26 cellular contexts compared by ENCODE assay signal in the genomic region with DNA sequence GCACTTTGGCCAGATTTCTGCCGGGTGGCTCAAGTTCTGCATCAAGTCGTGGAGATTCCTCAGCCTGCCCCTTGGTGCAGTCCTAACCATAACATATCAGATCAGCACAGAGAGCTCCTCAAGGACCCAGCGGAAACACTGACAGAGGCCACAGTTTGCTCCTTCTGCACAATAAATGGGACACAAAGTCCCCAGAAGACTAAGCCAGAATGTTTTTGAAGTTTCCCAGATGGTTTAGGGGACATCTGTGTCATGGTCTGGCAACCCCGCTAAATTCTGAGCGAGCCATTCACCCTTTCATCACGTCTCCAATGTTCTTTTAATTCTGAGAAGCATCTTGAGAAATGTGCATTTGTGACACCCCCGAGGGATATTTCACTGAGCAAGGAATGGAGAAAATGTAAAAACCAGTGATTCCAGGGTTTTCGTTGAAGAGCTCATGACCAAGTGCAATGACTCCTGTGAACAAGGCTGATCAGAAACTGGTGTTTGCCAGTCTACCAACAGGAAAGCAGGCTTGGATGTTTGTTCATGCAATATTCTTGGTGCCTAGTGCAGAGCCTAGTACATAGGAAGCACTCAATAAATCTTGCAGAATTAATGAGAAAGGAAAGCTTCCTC.
A peak's percentile ranks its signal among the peaks of the same experiment; 100 is the strongest.
DNase-seq lines count a peak whose midpoint lies in the region; ATAC-seq, FAIRE-seq and TF ChIP-seq lines count a peak whose summit lies in the region.
"Had no signal": no experiment of that assay in that cellular context is flagged by ENCODE, and none has a peak within 500 bp of the region (broad histone marks: within the 10 kb centered on the region; RNA-seq: fewer than 3 reads in every experiment).

No MANE protein-coding gene starts in this region.

- POLR2A ChIA-PET in endothelial cell of umbilical vein (lab: Charles Lee), result no interaction called here

- H3K27me3 ChIP-seq in endothelial cell of umbilical vein (ENCODE audit: control insufficient read depth in 2 of 2, insufficient read depth in 2 of 2, low read length in 2 of 2), result no peaks in the 10 kb centered on the region
- H3K27me3 ChIP-seq: neutrophil, upper lobe of left lung had no signal

- no peak for TF ChIP-seq POLR2A in endothelial cell of umbilical vein (IDR thresholded peaks at IDR 0.05; ENCODE audit: low read depth, low read length)

- dilution Hi-C loops in endothelial cell of umbilical vein (cut with MboI; ENCODE audit: extremely low pct_ligation_motif_present, low sequenced_read_pairs), result no loop called here

- H3K9me1 ChIP-seq in endothelial cell of umbilical vein (replicated peaks; ENCODE audit: control insufficient read depth, extremely low read depth, insufficient read depth, low read length), result no peaks in the 10 kb centered on the region

- FAIRE-seq in endothelial cell of umbilical vein (lab: Jason Lieb, UNC), result peak; percentile 48
- FAIRE-seq: GM12878, keratinocyte, small intestine had no signal

- DNase-seq in endothelial cell of umbilical vein (ENCODE audit: low read depth, low spot score), result no peak
- no peak for DNase-seq in left ventricle myocardium superior
- DNase-seq in retina, result peak; percentile 24
- DNase-seq in NCI-H748 treated with DMSO at 0.1 percent for 48 hours (lab: John Stamatoyannopoulos, UW), result no peak
- DNase-seq in GDM1 (lab: John Stamatoyannopoulos, UW), result no peak
- DNase-seq in NCI-H345 treated with DMSO at 0.1 percent for 48 hours (lab: John Stamatoyannopoulos, UW; ENCODE audit: unreplicated experiment), result no peak
- DNase-seq: activated CD4-positive, alpha-beta memory T cell treated with anti-CD3 and anti-CD28 coated beads, Interleukin-2, amount 10 ng/mL, durations not matched to agents 7 days and 5 days; activated CD8-positive, alpha-beta memory T cell treated with anti-CD3 and anti-CD28 coated beads, Interleukin-2, amount 50 U/mL, for 48 hours; CD4-positive, alpha-beta T cell; MV-4-11; NCI-H1436 treated with DMSO at 0.1 percent for 48 hours; NCI-H2107; NCI-H446; NCI-H82; RPMI8226; small intestine; stimulated activated CD4-positive, alpha-beta T cell treated with anti-CD3 and anti-CD28 coated beads, Interleukin-2, amount 100 ng/mL, for 24 hours; upper lobe of left lung had no signal

- CTCF ChIA-PET in endothelial cell of umbilical vein (lab: Charles Lee), result interaction anchor here (1.1 to 2.2 kb wide), 5 partner anchors 13 to 187 kb away, joined by 3 to 8 read pairs (median 3); no protein-coding TSS in a partner anchor

- no peak overlapping the region for H2AFZ ChIP-seq in endothelial cell of umbilical vein (ENCODE audit: low read depth, low read length)
- H2AFZ ChIP-seq: GM23338 had no signal

- intact Hi-C loops in endothelial cell of umbilical vein (cut with micrococcal nuclease), result no loop called here
- intact Hi-C loops in left ventricle myocardium superior (cut with micrococcal nuclease), result no loop called here

- H3K79me2 ChIP-seq in endothelial cell of umbilical vein (ENCODE audit: control insufficient read depth, insufficient read depth, low read length), result no peaks in the 10 kb centered on the region

- H3K9ac ChIP-seq in endothelial cell of umbilical vein (replicated peaks; ENCODE audit: extremely low read depth, insufficient read depth, low read length), result no peak overlapping the region

- H3K4me2 ChIP-seq in endothelial cell of umbilical vein (ENCODE audit: insufficient read depth, low read length), result no peak overlapping the region
- H3K4me2 ChIP-seq: GM23338 had no signal

- no peak for TF ChIP-seq CTCF in endothelial cell of umbilical vein (IDR thresholded peaks at IDR 0.05; ENCODE audit: extremely low read depth in 1 of 2, insufficient read depth in 1 of 2, low read depth in 1 of 2, low read length in 2 of 2)

- H3K36me3 ChIP-seq in endothelial cell of umbilical vein (ENCODE audit: control insufficient read depth in 2 of 2, extremely low read depth in 1 of 2, insufficient read depth in 2 of 2, low read length in 2 of 2), result no peaks in the 10 kb centered on the region
- H3K36me3 ChIP-seq: neutrophil, prostate gland, upper lobe of left lung had no signal

- H3K4me3 ChIP-seq in endothelial cell of umbilical vein (replicated peaks in 1 of 3; ENCODE audit: insufficient read depth in 1 of 3, low read depth in 1 of 3, low read length in 3 of 3), result no peak overlapping the region
- H3K4me3 ChIP-seq: GM12878, GM23338, prostate gland, upper lobe of left lung had no signal

- H3K9me3 ChIP-seq in endothelial cell of umbilical vein (replicated peaks; ENCODE audit: control insufficient read depth, insufficient read depth, low read length), result no peaks in the 10 kb centered on the region
- H3K9me3 ChIP-seq: neutrophil, prostate gland had no signal

- BruUV-seq in endothelial cell of umbilical vein (replicated peaks; lab: Mats Ljungman, UMichigan), result no TSS peak

- peak; percentile 88 for ATAC-seq in left ventricle myocardium superior
- no peak for ATAC-seq in GM18502 (IDR thresholded peaks at IDR 0.05; ENCODE audit: poor library complexity, unreplicated experiment)
- ATAC-seq: activated CD4-positive, CD25-positive, alpha-beta regulatory T cell treated with anti-CD3 and anti-CD28 coated beads, Interleukin-2, amount 50 U/mL, for 24 hours; activated naive CD4-positive, alpha-beta T cell treated with anti-CD3 and anti-CD28 coated beads, Interleukin-2, amount 50 U/mL, for 72 hours; GM12878; GM23338 had no signal

- no peaks in the 10 kb centered on the region for H4K20me1 ChIP-seq in endothelial cell of umbilical vein (replicated peaks; ENCODE audit: control insufficient read depth, extremely low read depth, insufficient read depth, low read length)

- H3K4me1 ChIP-seq in endothelial cell of umbilical vein (ENCODE audit: control insufficient read depth, extremely low read depth, insufficient read depth, low read length), result no peaks in the 10 kb centered on the region
- H3K4me1 ChIP-seq: prostate gland, upper lobe of left lung had no signal

- H3K27ac ChIP-seq in endothelial cell of umbilical vein (ENCODE audit: insufficient read depth, low read depth, low read length), result no peak overlapping the region
- H3K27ac ChIP-seq: neutrophil, prostate gland had no signal

TF ChIP-seq in endothelial cell of umbilical vein, 7 proteins besides CTCF, POLR2A, EP300 and RAD21:
- TF ChIP-seq EZH2 (IDR thresholded peaks at IDR 0.05; ENCODE audit: borderline replicate concordance, low read depth, low read length, severe bottlenecking), result no peak
- TF ChIP-seq GATA2 (IDR thresholded peaks at IDR 0.05; ENCODE audit: insufficient read depth, insufficient read length, low read depth, low read length), result no peak
- TF ChIP-seq, protein P1, sequence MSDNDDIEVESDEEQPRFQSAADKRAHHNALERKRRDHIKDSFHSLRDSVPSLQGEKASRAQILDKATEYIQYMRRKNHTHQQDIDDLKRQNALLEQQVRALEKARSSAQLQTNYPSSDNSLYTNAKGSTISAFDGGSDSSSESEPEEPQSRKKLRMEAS (IDR thresholded peaks at IDR 0.05; ENCODE audit: insufficient read depth, insufficient read length), result no peak
- TF ChIP-seq FOS (IDR thresholded peaks at IDR 0.05; ENCODE audit: borderline replicate concordance, insufficient read depth, low read length), result no peak
- no peak for TF ChIP-seq MYC (IDR thresholded peaks at IDR 0.05; ENCODE audit: low read depth, low read length)
- no peak for TF ChIP-seq JUN (IDR thresholded peaks at IDR 0.05; ENCODE audit: borderline replicate concordance, insufficient read depth, insufficient read length, low read depth)
- TF ChIP-seq POLR2AphosphoS5 (IDR thresholded peaks at IDR 0.05; ENCODE audit: insufficient read depth, low read depth, low read length), result no peak
